8 cellular contexts compared by ENCODE assay signal in the genomic region with DNA sequence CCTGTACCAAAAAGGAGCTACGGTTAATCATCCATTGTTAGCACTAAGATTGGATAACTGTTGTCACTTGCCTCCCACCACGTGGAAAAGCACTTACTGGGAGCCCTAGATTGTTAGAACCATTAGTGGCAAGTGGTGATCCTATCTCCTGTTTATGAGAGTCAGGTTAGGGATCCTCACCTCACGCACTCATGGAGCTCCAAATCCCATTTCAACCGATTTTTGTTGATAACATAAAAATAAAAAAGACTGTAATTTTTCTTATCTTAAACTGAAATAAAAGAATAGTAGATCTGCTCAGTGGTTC. TPM values are rescaled to one million over a fixed set of nuclear protein-coding genes. Genes with fewer than 3 reads are reported as not detected.
DNase-seq lines count a peak whose midpoint lies in the region; ATAC-seq lines count a peak whose summit lies in the region.

No MANE protein-coding gene starts in this region.

- peaks cover 3% of the 10 kb centered on the region for H3K36me3 ChIP-seq in iPS-15b (ENCODE audit: control insufficient read depth, insufficient read depth, low read length)
- H3K36me3 ChIP-seq in stomach smooth muscle (ENCODE audit: control insufficient read depth in 2 of 2, insufficient read depth in 2 of 2, low read length in 2 of 2): peaks cover 2 to 4% of the 10 kb centered on the region in 2 donors

- H3K4me1 ChIP-seq in iPS-15b (ENCODE audit: control insufficient read depth, insufficient read depth, low read length): peaks cover 8% of the 10 kb centered on the region
- H3K4me1 ChIP-seq in stomach smooth muscle (ENCODE audit: control insufficient read depth, insufficient read depth, low read length): peaks cover 9% of the 10 kb centered on the region

- no peak overlapping the region for H3K27ac ChIP-seq in stomach smooth muscle (ENCODE audit: low read length)

- no peaks in the 10 kb centered on the region for H3K9me3 ChIP-seq in iPS-15b (ENCODE audit: control insufficient read depth, insufficient read depth, low read length)
- no peaks in the 10 kb centered on the region for H3K9me3 ChIP-seq in stomach smooth muscle (ENCODE audit: control insufficient read depth in 2 of 2, low read length in 2 of 2)

- H3K9ac ChIP-seq in iPS-15b (ENCODE audit: low read depth, low read length) (peak overlapping the region; percentile 91), stomach smooth muscle (ENCODE audit: low read length in 2 of 2) (peak overlapping the region; percentile 97 to 100)

- CTCF ChIA-PET in activated CD4-positive, alpha-beta memory T cell treated with anti-CD3 and anti-CD28 coated beads, Interleukin-2, amount 10 ng/mL, durations not matched to agents 7 days and 5 days (lab: Charles Lee): interaction anchor here (6.5 kb wide), 1 partner anchor 17 kb away, joined by 54 read pairs; the partner anchor contains the start of gene AQR

- H3K36me3 Mint-ChIP-seq in T-helper 1 cell treated with Interleukin-12 subunit alpha and Interleukin-12 subunit beta and Interleukin-4 antibody, amounts not matched to agents 30 μg/mL and 1 μg/mL, for 36 hours (ENCODE audit: low read depth): peaks cover 15% of the 10 kb centered on the region
- peaks cover 41% of the 10 kb centered on the region for H3K36me3 Mint-ChIP-seq in activated CD4-positive, alpha-beta memory T cell treated with anti-CD3 and anti-CD28 coated beads, Interleukin-2, amount 10 ng/mL, durations not matched to agents 7 days and 5 days (ENCODE audit: low read depth)

- DNase-seq in T-helper 1 cell (no peak), NCI-H1092 (lab: John Stamatoyannopoulos, UW) (no peak)
- DNase-seq in activated CD4-positive, alpha-beta memory T cell treated with anti-CD3 and anti-CD28 coated beads, Interleukin-2, amount 10 ng/mL, durations not matched to agents 7 days and 5 days: no peak
- DNase-seq in effector CD8-positive, alpha-beta T cell (lab: John Stamatoyannopoulos, UW): no peak

- H3K4me1 Mint-ChIP-seq in T-helper 1 cell treated with Interleukin-12 subunit alpha and Interleukin-12 subunit beta and Interleukin-4 antibody, amounts not matched to agents 30 μg/mL and 1 μg/mL, for 36 hours (ENCODE audit: low read depth): peaks cover 35% of the 10 kb centered on the region
- peaks cover 44% of the 10 kb centered on the region for H3K4me1 Mint-ChIP-seq in activated CD4-positive, alpha-beta memory T cell treated with anti-CD3 and anti-CD28 coated beads, Interleukin-2, amount 10 ng/mL, durations not matched to agents 7 days and 5 days

- H3K27me3 ChIP-seq in iPS-15b (ENCODE audit: control insufficient read depth, insufficient read depth, low read length) (no peaks in the 10 kb centered on the region), stomach smooth muscle (ENCODE audit: control insufficient read depth in 1 of 2, insufficient read depth in 2 of 2, low read length in 2 of 2) (no peaks in the 10 kb centered on the region)

- no peak for ATAC-seq in GM19035 (IDR thresholded peaks at IDR 0.05; ENCODE audit: unreplicated experiment)

- H3K4me3 Mint-ChIP-seq in T-helper 1 cell treated with Interleukin-12 subunit alpha and Interleukin-12 subunit beta and Interleukin-4 antibody, amounts not matched to agents 30 μg/mL and 1 μg/mL, for 36 hours: peak overlapping the region; percentile 95
- peak overlapping the region; percentile 97 for H3K4me3 Mint-ChIP-seq in activated CD4-positive, alpha-beta memory T cell treated with anti-CD3 and anti-CD28 coated beads, Interleukin-2, amount 10 ng/mL, durations not matched to agents 7 days and 5 days

- H3K4me3 ChIP-seq in iPS-15b (ENCODE audit: low read depth, low read length) (peak overlapping the region; percentile 87), stomach smooth muscle (ENCODE audit: low read length in 2 of 2) (peak overlapping the region; percentile 86 to 100)

- no peaks in the 10 kb centered on the region for H3K27me3 Mint-ChIP-seq in T-helper 1 cell treated with Interleukin-12 subunit alpha and Interleukin-12 subunit beta and Interleukin-4 antibody, amounts not matched to agents 30 μg/mL and 1 μg/mL, for 36 hours (ENCODE audit: low read depth)
- H3K27me3 Mint-ChIP-seq in activated CD4-positive, alpha-beta memory T cell treated with anti-CD3 and anti-CD28 coated beads, Interleukin-2, amount 10 ng/mL, durations not matched to agents 7 days and 5 days: peaks cover 3% of the 10 kb centered on the region

- POLR2A ChIA-PET in activated CD4-positive, alpha-beta memory T cell treated with anti-CD3 and anti-CD28 coated beads, Interleukin-2, amount 10 ng/mL, durations not matched to agents 7 days and 5 days (lab: Charles Lee): interaction anchor here (1.2 to 8.2 kb wide), 4 partner anchors 14 to 886 kb away, joined by 3 to 193 read pairs (median 6); partner anchors contain the start of genes AQR, EMC7, GOLGA8B and PGBD4

- H3K9me3 Mint-ChIP-seq in T-helper 1 cell treated with Interleukin-12 subunit alpha and Interleukin-12 subunit beta and Interleukin-4 antibody, amounts not matched to agents 30 μg/mL and 1 μg/mL, for 36 hours: no peaks in the 10 kb centered on the region
- H3K9me3 Mint-ChIP-seq in activated CD4-positive, alpha-beta memory T cell treated with anti-CD3 and anti-CD28 coated beads, Interleukin-2, amount 10 ng/mL, durations not matched to agents 7 days and 5 days: no peaks in the 10 kb centered on the region

- peak overlapping the region; percentile 98 for H3K27ac Mint-ChIP-seq in T-helper 1 cell treated with Interleukin-12 subunit alpha and Interleukin-12 subunit beta and Interleukin-4 antibody, amounts not matched to agents 30 μg/mL and 1 μg/mL, for 36 hours
- H3K27ac Mint-ChIP-seq in activated CD4-positive, alpha-beta memory T cell treated with anti-CD3 and anti-CD28 coated beads, Interleukin-2, amount 10 ng/mL, durations not matched to agents 7 days and 5 days: peak overlapping the region; percentile 96

RNA-seq across cellular contexts. Expression of gene ZNF770, which starts 1.0 kb away (rescaled TPM):
- 10 to 100 TPM; 36.2 to 40.8 TPM for total RNA-seq in activated CD4-positive, alpha-beta memory T cell treated with anti-CD3 and anti-CD28 coated beads, Interleukin-2, amount 10 ng/mL, durations not matched to agents 7 days and 5 days

RNA-seq across cellular contexts. Expression of gene AQR, which starts 17.6 kb away (rescaled TPM):
- 10 to 100 TPM; 30.3 to 31.9 TPM for total RNA-seq in activated CD4-positive, alpha-beta memory T cell treated with anti-CD3 and anti-CD28 coated beads, Interleukin-2, amount 10 ng/mL, durations not matched to agents 7 days and 5 days
